ENCODE assay signal across 1 cellular context in genomic region chr14:75979071-75979571, GRCh38.
TF ChIP-seq lines count a peak whose summit lies in the region.

No MANE protein-coding gene starts in this region.

TF ChIP-seq in HepG2, 621 proteins besides CTCF, POLR2A, EP300 and RAD21 (continued from another document):
- TF ChIP-seq ZBED4 (CRISPR knock-in tag; IDR thresholded peaks at IDR 0.05; ENCODE audit: borderline replicate concordance) (no peak), ZEB1 (IDR thresholded peaks at IDR 0.05; ENCODE audit: insufficient replicate concordance, low read depth) (no peak), ZNF768 (CRISPR knock-in tag; IDR thresholded peaks at IDR 0.05) (no peak), TP53 (CRISPR knock-in tag; conservative IDR thresholded peaks at IDR 0.05) (no peak), ZKSCAN5 (CRISPR knock-in tag; IDR thresholded peaks at IDR 0.05) (no peak), SNAI1 (CRISPR knock-in tag; IDR thresholded peaks at IDR 0.05; ENCODE audit: borderline replicate concordance) (no peak), SIN3B (IDR thresholded peaks at IDR 0.05; ENCODE audit: low read length) (no peak), ZNF30 (CRISPR knock-in tag; IDR thresholded peaks at IDR 0.05) (no peak), KAT7 (CRISPR knock-in tag; IDR thresholded peaks at IDR 0.05; ENCODE audit: borderline replicate concordance) (no peak), ELF3 (CRISPR knock-in tag; IDR thresholded peaks at IDR 0.05) (no peak), ATF6 (CRISPR knock-in tag; conservative IDR thresholded peaks at IDR 0.05) (no peak), ZNF770 (CRISPR knock-in tag; IDR thresholded peaks at IDR 0.05) (0 out of 2 replicates have a peak, but pooled peaks have one; percentile 12), ZNF788 (CRISPR knock-in tag; IDR thresholded peaks at IDR 0.05; ENCODE audit: borderline replicate concordance) (peak; percentile 39; the same call in 1 of the 2 replicates)
